ENCODE assay signal across 9 cellular contexts in the genomic region with DNA sequence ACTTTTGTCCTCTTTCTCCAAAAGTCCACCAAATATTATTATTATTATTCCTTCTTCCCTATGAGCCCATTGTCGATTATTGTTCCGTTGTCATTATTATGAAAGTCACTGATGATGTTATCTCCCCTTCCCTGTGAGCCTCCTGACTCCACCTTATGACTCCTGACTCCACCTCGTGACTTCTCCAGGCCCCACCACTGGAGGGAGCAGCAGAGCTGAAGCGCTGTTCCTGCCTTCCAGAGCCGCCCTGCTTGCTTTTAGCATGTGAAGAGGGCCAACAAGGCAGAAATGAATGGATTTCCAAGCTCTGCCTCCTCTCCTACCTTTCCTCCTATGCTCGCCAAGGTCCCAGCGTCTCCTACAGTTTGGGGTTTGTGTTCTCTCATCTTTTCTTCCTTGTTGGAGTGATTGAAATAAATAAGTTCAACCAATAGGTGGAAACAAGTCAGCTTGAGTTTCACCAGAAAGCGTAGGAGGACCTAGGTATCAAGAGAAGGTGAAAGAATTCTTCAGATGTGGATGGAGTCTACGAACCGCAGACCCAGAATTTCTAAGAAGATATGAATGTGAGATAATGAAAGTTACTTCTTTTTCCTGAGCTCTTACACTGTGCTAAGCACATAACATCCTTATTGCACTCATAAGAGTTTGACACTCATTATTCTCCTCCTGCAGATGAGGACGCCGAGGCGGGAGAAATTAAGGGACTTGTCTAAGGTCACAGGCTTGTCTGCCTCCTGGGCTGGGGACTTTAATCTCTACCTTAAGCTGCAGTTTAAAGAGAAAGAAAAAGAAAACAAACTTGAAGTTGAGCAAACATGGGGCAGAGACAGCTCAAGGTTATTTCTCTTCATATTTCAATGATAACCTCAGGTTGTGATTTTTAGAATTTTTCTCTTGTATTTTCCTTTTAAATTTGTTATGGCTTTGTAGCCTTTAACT. TPM values are rescaled to one million over a fixed set of nuclear protein-coding genes. Genes with fewer than 3 reads are reported as not detected.
DNase-seq lines count a peak whose midpoint lies in the region; ATAC-seq, FAIRE-seq and TF ChIP-seq lines count a peak whose summit lies in the region.
"Had no signal": no experiment of that assay in that cellular context is flagged by ENCODE, and none has a peak within 500 bp of the region (broad histone marks: within the 10 kb centered on the region; RNA-seq: fewer than 3 reads in every experiment).

No MANE protein-coding gene starts in this region.

- H3K36me3 Mint-ChIP-seq in T-helper 17 cell (ENCODE audit: low read depth), result no peaks in the 10 kb centered on the region

- no peaks in the 10 kb centered on the region for H3K36me3 ChIP-seq in HAP-1 (replicated peaks)
- no peaks in the 10 kb centered on the region for H3K36me3 ChIP-seq in keratinocyte (ENCODE audit: control insufficient read depth in 2 of 2, extremely low read depth in 1 of 2, insufficient read depth in 2 of 2, low read length in 2 of 2)
- H3K36me3 ChIP-seq: heart left ventricle had no signal

- H3K27ac ChIP-seq in keratinocyte (ENCODE audit: control insufficient read depth, insufficient read depth, low read length), result no peak overlapping the region
- H3K27ac ChIP-seq: heart left ventricle had no signal

- H3K79me2 ChIP-seq in keratinocyte (ENCODE audit: control insufficient read depth, insufficient read depth, low read length), result no peaks in the 10 kb centered on the region

- H3K4me2 ChIP-seq in keratinocyte (ENCODE audit: control insufficient read depth, extremely low read depth, insufficient read depth, low read depth, low read length), result no peak overlapping the region

- dilution Hi-C loops in keratinocyte (cut with MboI; ENCODE audit: extremely low pct_ligation_motif_present, low sequenced_read_pairs), result no loop called here

- in situ Hi-C loops in HAP-1 (cut with MboI; ENCODE audit: low sequenced_read_pairs), result no loop called here

- H4K20me1 ChIP-seq in keratinocyte (ENCODE audit: control insufficient read depth, extremely low read depth, insufficient read depth, low read length), result no peaks in the 10 kb centered on the region

- H3K9ac ChIP-seq in keratinocyte (ENCODE audit: control insufficient read depth, extremely low read depth, insufficient read depth, low read length), result no peak overlapping the region

- peak; percentile 20 to 55 (median 41) for TF ChIP-seq CTCF in keratinocyte (optimal IDR thresholded peaks at IDR 0.05 in 1 of 3, IDR thresholded peaks at IDR 0.05 in 1 of 3, conservative IDR thresholded peaks at IDR 0.05 in 1 of 3; ENCODE audit: extremely low read depth in 1 of 3, insufficient read depth in 2 of 3, low read length in 3 of 3)

- no peak for ATAC-seq in T-helper 17 cell
- ATAC-seq: heart left ventricle had no signal

- H3K27me3 ChIP-seq in HAP-1 (ENCODE audit: low read depth), result no peaks in the 10 kb centered on the region
- H3K27me3 ChIP-seq in keratinocyte (ENCODE audit: control insufficient read depth, extremely low read depth, insufficient read depth, low read length), result peaks cover 3% of the 10 kb centered on the region

- no peak for FAIRE-seq in keratinocyte (lab: Jason Lieb, UNC)

- H3K9me3 ChIP-seq in HAP-1 (no peaks in the 10 kb centered on the region), T-helper 17 cell (ENCODE audit: control insufficient read depth, low read length, poor library complexity, severe bottlenecking) (no peaks in the 10 kb centered on the region), keratinocyte (ENCODE audit: control insufficient read depth, low read depth, low read length) (no peaks in the 10 kb centered on the region)
- H3K9me3 ChIP-seq: heart left ventricle had no signal

- H3K9me1 ChIP-seq in keratinocyte (ENCODE audit: control insufficient read depth, extremely low read depth, insufficient read depth, low read length), result no peaks in the 10 kb centered on the region

- DNase-seq in DMS53 (lab: John Stamatoyannopoulos, UW), result peak; percentile 70
- DNase-seq in HAP-1 (ENCODE audit: low spot score in 2 of 2), result peak; percentile 34 to 74
- no peak for DNase-seq in T-helper 17 cell
- no peak for DNase-seq in keratinocyte (ENCODE audit: low read depth, low spot score)
- no peak for DNase-seq in cortex of kidney (lab: John Stamatoyannopoulos, UW)
- no peak for DNase-seq in DMS114 treated with DMSO at 0.1 percent for 48 hours (lab: John Stamatoyannopoulos, UW; ENCODE audit: unreplicated experiment)
- DNase-seq in dedifferentiated amniotic fluid mesenchymal stem cell (ENCODE audit: extremely low spot score), result no peak
- no peak for DNase-seq in HPDE6-E6E7 (ENCODE audit: extremely low spot score)
- DNase-seq: heart left ventricle had no signal

- H3K4me1 Mint-ChIP-seq in T-helper 17 cell, result no peaks in the 10 kb centered on the region

- H3K4me1 ChIP-seq in HAP-1, result no peaks in the 10 kb centered on the region
- H3K4me1 ChIP-seq in keratinocyte (ENCODE audit: control insufficient read depth, extremely low read depth, insufficient read depth, low read length), result no peaks in the 10 kb centered on the region
- H3K4me1 ChIP-seq: heart left ventricle had no signal

- H3K4me3 ChIP-seq in HAP-1 (no peak overlapping the region), keratinocyte (ENCODE audit: control insufficient read depth in 2 of 3, extremely low read depth in 1 of 3, insufficient read depth in 2 of 3, low read depth in 1 of 3, low read length in 3 of 3) (no peak overlapping the region)
- H3K4me3 ChIP-seq: heart left ventricle had no signal

- no peak overlapping the region for H3K4me3 Mint-ChIP-seq in T-helper 17 cell

- H3K27ac Mint-ChIP-seq in T-helper 17 cell, result peak overlapping the region; percentile 3

- H3K27me3 Mint-ChIP-seq in T-helper 17 cell, result no peaks in the 10 kb centered on the region

- H2AFZ ChIP-seq in keratinocyte (ENCODE audit: control insufficient read depth, low read length), result no peak overlapping the region

RNA-seq across cellular contexts. Expression of gene IGSF1, which starts 26.1 kb away (rescaled TPM):
- total RNA-seq in T-helper 17 cell, result not detected
- polyA plus RNA-seq in keratinocyte, result not detected in 3 replicates
- not detected for polyA plus RNA-seq in keratinocyte (2011; ENCODE audit: low read depth)
- not detected in 2 replicates for polyA plus RNA-seq in keratinocyte (2011; cell fraction: cytosol; rRNA removed)
- polyA plus RNA-seq in keratinocyte (2011; cell fraction: nucleus; rRNA removed), result not detected in 2 replicates
- polyA plus RNA-seq in keratinocyte (2012; ENCODE audit: low replicate concordance), result not detected in 2 replicates
- not detected in 3 replicates for polyA minus RNA-seq in keratinocyte
- polyA minus RNA-seq in keratinocyte (2011; cell fraction: cytosol; rRNA and poly(A)+ RNA removed), result not detected
- not detected in 2 replicates for polyA minus RNA-seq in keratinocyte (2011; cell fraction: nucleus; rRNA and poly(A)+ RNA removed)

Comparison
In these comparisons a context has a peak if more than half of its experiments do, and no peak if none do; other contexts are left out.
1. DNase-seq: peak in DMS53 (single experiment) and HAP-1 (2 of 2); none in T-helper 17 cell (0 of 3), keratinocyte (single experiment), cortex of kidney (single experiment), DMS114 treated with DMSO at 0.1 percent for 48 hours (single experiment), dedifferentiated amniotic fluid mesenchymal stem cell (single experiment) and HPDE6-E6E7 (single experiment).